8 cellular contexts compared by ENCODE assay signal in the genomic region with DNA sequence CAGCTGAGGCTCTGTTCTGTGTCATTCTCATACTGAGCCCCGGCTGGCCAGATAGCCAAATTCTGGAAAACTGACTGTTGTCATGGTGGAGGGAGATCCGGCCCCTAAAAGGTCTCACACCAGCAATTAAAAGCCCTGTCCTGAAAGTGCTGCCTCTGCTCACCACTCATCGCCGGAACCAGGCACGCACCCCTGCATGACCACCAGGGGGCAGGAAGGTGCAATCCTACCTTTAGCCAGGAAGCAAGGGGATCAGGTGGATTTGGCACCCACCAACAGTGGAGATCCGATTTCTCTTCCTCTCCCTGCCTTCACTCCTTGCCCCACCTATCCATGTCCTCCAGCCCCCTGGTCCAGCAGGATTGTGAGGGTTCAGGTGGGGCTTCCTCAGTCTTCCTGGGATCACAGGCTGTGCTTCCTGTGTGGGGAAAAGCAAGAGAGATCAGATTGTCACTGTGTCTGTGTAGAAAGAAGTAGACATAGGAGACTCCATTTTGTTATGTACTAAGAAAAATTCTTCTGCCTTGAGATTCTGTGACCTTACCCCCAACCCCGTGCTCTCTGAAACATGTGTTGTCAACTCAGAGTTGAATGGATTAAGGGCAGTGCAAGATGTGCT. TPM values are rescaled to one million over a fixed set of nuclear protein-coding genes. Genes with fewer than 3 reads are reported as not detected.
A peak's percentile ranks its signal among the peaks of the same experiment; 100 is the strongest.
DNase-seq lines count a peak whose midpoint lies in the region; ATAC-seq and TF ChIP-seq lines count a peak whose summit lies in the region.

No MANE protein-coding gene starts in this region.

- H3K4me3 Mint-ChIP-seq in mesothelial cell of epicardium, result no peak overlapping the region

- no peak for DNase-seq in AG09309 (ENCODE audit: low read depth)
- DNase-seq in GM19238 (ENCODE audit: insufficient read length, low spot score), result peak; percentile 66
- peak; percentile 9 for DNase-seq in NCI-H2227 treated with DMSO at 0.1 percent for 48 hours (lab: John Stamatoyannopoulos, UW)
- peak; percentile 51 to 72 for DNase-seq in activated CD4-positive, alpha-beta T cell treated with anti-CD3 and anti-CD28 coated beads, Interleukin-2, amount 50 U/mL, for 24 hours (ENCODE audit: low read depth in 1 of 2, low spot score in 1 of 2)
- peak; percentile 66 for DNase-seq in dermis blood vessel endothelial cell
- DNase-seq in mesothelial cell of epicardium (ENCODE audit: low spot score in 2 of 2, unreplicated experiment in 2 of 2), result peak; percentile 59 to 83
- peak; percentile 68 for DNase-seq in stimulated activated CD8-positive, alpha-beta memory T cell treated with anti-CD3 and anti-CD28 coated beads, Interleukin-7, amount 100 ng/mL, for 24 hours (ENCODE audit: low read depth)

- no peaks in the 10 kb centered on the region for H3K36me3 Mint-ChIP-seq in mesothelial cell of epicardium

- H3K27ac Mint-ChIP-seq in mesothelial cell of epicardium, result no peak overlapping the region

- no peak for ATAC-seq in HG03039 (IDR thresholded peaks at IDR 0.05; ENCODE audit: unreplicated experiment)

- H3K4me3 ChIP-seq in AG09309 (ENCODE audit: control insufficient read depth, low read depth, low read length), result no peak overlapping the region

- peaks cover 47% of the 10 kb centered on the region for H3K4me1 Mint-ChIP-seq in mesothelial cell of epicardium

- H3K9me3 Mint-ChIP-seq in mesothelial cell of epicardium, result no peaks in the 10 kb centered on the region

- TF ChIP-seq CTCF in AG09309 (IDR thresholded peaks at IDR 0.05; ENCODE audit: control insufficient read depth, insufficient read depth, low read depth, low read length, missing control alignments) (peak; percentile 97), mesothelial cell of epicardium (IDR thresholded peaks at IDR 0.05; ENCODE audit: unreplicated experiment) (peak; percentile 93)

- H3K27me3 Mint-ChIP-seq in mesothelial cell of epicardium (ENCODE audit: low read depth), result peaks cover 32% of the 10 kb centered on the region

RNA-seq across cellular contexts. Expression of a gene that starts 16.1 kb away (rescaled TPM):
- total RNA-seq in dermis blood vessel endothelial cell (not detected in 2 replicates), mesothelial cell of epicardium (9.9 to 10.8 TPM (median 9.9 TPM) in 3 replicates)

RNA-seq across cellular contexts. Expression of a gene that starts 48.0 kb away (rescaled TPM):
- 2.7 and 3.6 TPM in 2 replicates for total RNA-seq in dermis blood vessel endothelial cell
- total RNA-seq in mesothelial cell of epicardium, result 12.7 to 15.1 TPM (median 12.8 TPM) in 3 replicates

RNA-seq across cellular contexts. Expression of a gene that starts 49.7 kb away (rescaled TPM):
- total RNA-seq in dermis blood vessel endothelial cell, result 8.1 and 13.3 TPM in 2 replicates
- total RNA-seq in mesothelial cell of epicardium, result 32.1 to 34.1 TPM (median 32.8 TPM) in 3 replicates

Comparison
In these comparisons a context has a peak if more than half of its experiments do, and no peak if none do; other contexts are left out.
1. RNA of a gene that starts 16.1 kb away (total RNA-seq): 9.9 to 10.8 TPM in mesothelial cell of epicardium; not detected in dermis blood vessel endothelial cell; every median in the first group is over 10 times any median in the second.